ENCODE assay signal across 1 cellular context in the genomic region with DNA sequence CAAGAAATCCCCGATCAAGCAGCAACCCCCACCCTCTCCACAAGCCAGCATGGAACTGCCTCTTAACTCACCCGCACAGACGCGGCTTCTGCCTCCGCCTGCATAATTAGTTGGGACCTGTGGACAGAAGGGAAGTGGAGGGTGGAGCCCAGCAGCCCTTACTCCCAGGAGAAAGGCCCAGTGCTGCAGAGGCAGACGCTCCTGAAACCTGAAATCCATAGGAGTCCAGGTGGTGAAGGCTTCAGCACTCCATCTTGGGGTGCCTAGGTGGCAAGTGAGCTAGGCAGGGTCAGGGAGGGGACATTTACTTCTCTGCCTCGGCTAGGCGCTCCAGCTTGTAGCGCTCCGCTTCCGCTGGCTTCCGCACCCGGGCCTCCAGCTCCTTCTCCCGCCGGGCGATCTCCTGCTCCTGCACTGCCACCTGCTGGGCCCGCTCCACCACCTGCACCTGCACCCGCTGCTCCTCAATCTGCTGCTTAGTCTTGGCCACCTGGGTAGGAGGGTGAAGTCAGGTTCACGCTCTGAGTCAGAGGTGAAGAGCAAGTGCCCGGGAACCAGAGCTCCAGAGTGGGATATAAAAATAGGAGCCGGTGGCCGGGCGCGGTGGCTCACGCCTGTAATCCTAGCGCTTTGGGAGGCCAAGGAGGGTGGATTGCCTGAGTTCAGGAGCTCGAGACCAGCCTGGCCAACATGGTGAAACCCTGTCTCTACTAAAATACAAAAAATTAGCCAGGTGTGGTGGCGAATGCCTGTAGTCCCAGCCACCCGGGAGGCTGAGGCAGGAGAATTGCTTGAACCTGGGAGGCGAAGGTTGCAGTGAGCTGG.
TF ChIP-seq lines count a peak whose summit lies in the region.

No MANE protein-coding gene starts in this region.

TF ChIP-seq in GM12878, 131 proteins besides CTCF, POLR2A, EP300 and RAD21 (continued from another document and continues in another):
- TF ChIP-seq CHD2 (IDR thresholded peaks at IDR 0.05; ENCODE audit: borderline replicate concordance, low read depth, low read length): 0 out of 2 replicates have a peak, but pooled peaks have one; percentile 7
- TF ChIP-seq RAD51 (IDR thresholded peaks at IDR 0.05): no peak
- no peak for TF ChIP-seq TAF1 (IDR thresholded peaks at IDR 0.05; ENCODE audit: borderline replicate concordance, low read depth, low read length)
- TF ChIP-seq BHLHE40 (IDR thresholded peaks at IDR 0.05; ENCODE audit: borderline replicate concordance in 1 of 2, low read depth in 2 of 2, low read length in 1 of 2): peak in 1 of 2 experiments; percentile 52; a peak in 2 of 4 replicates
- no peak for TF ChIP-seq ZNF217 (IDR thresholded peaks at IDR 0.05)
- TF ChIP-seq TCF3 (IDR thresholded peaks at IDR 0.05; ENCODE audit: borderline replicate concordance, insufficient read depth, low read depth, low read length): peak; percentile 95
- no peak; the same call in 1 of the 2 replicates for TF ChIP-seq SPI1 (IDR thresholded peaks at IDR 0.05; ENCODE audit: borderline replicate concordance, insufficient read depth, low read depth, low read length)
- peak; percentile 31; the same call in 1 of the 2 replicates for TF ChIP-seq JUNB (IDR thresholded peaks at IDR 0.05)
- TF ChIP-seq RELA (IDR thresholded peaks at IDR 0.05; ENCODE audit: borderline replicate concordance, partially characterized antibody): no peak
- TF ChIP-seq, protein P1, sequence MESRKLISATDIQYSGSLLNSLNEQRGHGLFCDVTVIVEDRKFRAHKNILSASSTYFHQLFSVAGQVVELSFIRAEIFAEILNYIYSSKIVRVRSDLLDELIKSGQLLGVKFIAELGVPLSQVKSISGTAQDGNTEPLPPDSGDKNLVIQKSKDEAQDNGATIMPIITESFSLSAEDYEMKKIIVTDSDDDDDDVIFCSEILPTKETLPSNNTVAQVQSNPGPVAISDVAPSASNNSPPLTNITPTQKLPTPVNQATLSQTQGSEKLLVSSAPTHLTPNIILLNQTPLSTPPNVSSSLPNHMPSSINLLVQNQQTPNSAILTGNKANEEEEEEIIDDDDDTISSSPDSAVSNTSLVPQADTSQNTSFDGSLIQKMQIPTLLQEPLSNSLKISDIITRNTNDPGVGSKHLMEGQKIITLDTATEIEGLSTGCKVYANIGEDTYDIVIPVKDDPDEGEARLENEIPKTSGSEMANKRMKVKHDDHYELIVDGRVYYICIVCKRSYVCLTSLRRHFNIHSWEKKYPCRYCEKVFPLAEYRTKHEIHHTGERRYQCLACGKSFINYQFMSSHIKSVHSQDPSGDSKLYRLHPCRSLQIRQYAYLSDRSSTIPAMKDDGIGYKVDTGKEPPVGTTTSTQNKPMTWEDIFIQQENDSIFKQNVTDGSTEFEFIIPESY (IDR thresholded peaks at IDR 0.05): no peak
- TF ChIP-seq ASH2L (IDR thresholded peaks at IDR 0.05; ENCODE audit: borderline replicate concordance, low read depth): no peak
- TF ChIP-seq ZNF274 (IDR thresholded peaks at IDR 0.05; ENCODE audit: insufficient read depth, insufficient read length): no peak
- no peak; the same call in 1 of the 2 replicates for TF ChIP-seq NR2F1 (conservative IDR thresholded peaks at IDR 0.05)
- no peak for TF ChIP-seq NFYA (IDR thresholded peaks at IDR 0.05; ENCODE audit: borderline replicate concordance, low read depth, low read length)
- TF ChIP-seq CBFB (IDR thresholded peaks at IDR 0.05; ENCODE audit: low read depth): no peak
- no peak for TF ChIP-seq WRNIP1 (IDR thresholded peaks at IDR 0.05; ENCODE audit: borderline replicate concordance, low read depth, low read length)
- TF ChIP-seq RB1 (IDR thresholded peaks at IDR 0.05; ENCODE audit: borderline replicate concordance): peak; percentile 84; the same call in 1 of the 2 replicates
- no peak for TF ChIP-seq HSF1 (IDR thresholded peaks at IDR 0.05; ENCODE audit: low read depth, low read length)
- TF ChIP-seq BCL11A (IDR thresholded peaks at IDR 0.05; ENCODE audit: low read depth, low read length): no peak
- TF ChIP-seq SMAD1 (IDR thresholded peaks at IDR 0.05; ENCODE audit: low read depth, partially characterized antibody): no peak
- no peak for TF ChIP-seq RUNX3 (IDR thresholded peaks at IDR 0.05; ENCODE audit: low read length)
- TF ChIP-seq TCF12 (IDR thresholded peaks at IDR 0.05; ENCODE audit: low read depth, low read length): peak; percentile 93
- no peak for TF ChIP-seq SIX5 (IDR thresholded peaks at IDR 0.05; ENCODE audit: low read depth, low read length, severe bottlenecking)
- TF ChIP-seq, protein P2, sequence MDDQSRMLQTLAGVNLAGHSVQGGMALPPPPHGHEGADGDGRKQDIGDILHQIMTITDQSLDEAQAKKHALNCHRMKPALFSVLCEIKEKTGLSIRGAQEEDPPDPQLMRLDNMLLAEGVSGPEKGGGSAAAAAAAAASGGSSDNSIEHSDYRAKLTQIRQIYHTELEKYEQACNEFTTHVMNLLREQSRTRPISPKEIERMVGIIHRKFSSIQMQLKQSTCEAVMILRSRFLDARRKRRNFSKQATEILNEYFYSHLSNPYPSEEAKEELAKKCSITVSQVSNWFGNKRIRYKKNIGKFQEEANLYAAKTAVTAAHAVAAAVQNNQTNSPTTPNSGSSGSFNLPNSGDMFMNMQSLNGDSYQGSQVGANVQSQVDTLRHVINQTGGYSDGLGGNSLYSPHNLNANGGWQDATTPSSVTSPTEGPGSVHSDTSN (IDR thresholded peaks at IDR 0.05; ENCODE audit: insufficient replicate concordance, low read depth, low read length): no peak
- TF ChIP-seq TARDBP (IDR thresholded peaks at IDR 0.05; ENCODE audit: borderline replicate concordance): no peak
- peak; percentile 26; the same call in 1 of the 2 replicates for TF ChIP-seq POLR2AphosphoS5 (IDR thresholded peaks at IDR 0.05; ENCODE audit: low read length)
- TF ChIP-seq ATF3 (IDR thresholded peaks at IDR 0.05; ENCODE audit: borderline replicate concordance, extremely low read depth, low read depth, low read length): no peak
- TF ChIP-seq FOXM1 (IDR thresholded peaks at IDR 0.05; ENCODE audit: low read depth, low read length): no peak
- TF ChIP-seq ZNF207 (IDR thresholded peaks at IDR 0.05; ENCODE audit: borderline replicate concordance): no peak
- TF ChIP-seq, protein P3, sequence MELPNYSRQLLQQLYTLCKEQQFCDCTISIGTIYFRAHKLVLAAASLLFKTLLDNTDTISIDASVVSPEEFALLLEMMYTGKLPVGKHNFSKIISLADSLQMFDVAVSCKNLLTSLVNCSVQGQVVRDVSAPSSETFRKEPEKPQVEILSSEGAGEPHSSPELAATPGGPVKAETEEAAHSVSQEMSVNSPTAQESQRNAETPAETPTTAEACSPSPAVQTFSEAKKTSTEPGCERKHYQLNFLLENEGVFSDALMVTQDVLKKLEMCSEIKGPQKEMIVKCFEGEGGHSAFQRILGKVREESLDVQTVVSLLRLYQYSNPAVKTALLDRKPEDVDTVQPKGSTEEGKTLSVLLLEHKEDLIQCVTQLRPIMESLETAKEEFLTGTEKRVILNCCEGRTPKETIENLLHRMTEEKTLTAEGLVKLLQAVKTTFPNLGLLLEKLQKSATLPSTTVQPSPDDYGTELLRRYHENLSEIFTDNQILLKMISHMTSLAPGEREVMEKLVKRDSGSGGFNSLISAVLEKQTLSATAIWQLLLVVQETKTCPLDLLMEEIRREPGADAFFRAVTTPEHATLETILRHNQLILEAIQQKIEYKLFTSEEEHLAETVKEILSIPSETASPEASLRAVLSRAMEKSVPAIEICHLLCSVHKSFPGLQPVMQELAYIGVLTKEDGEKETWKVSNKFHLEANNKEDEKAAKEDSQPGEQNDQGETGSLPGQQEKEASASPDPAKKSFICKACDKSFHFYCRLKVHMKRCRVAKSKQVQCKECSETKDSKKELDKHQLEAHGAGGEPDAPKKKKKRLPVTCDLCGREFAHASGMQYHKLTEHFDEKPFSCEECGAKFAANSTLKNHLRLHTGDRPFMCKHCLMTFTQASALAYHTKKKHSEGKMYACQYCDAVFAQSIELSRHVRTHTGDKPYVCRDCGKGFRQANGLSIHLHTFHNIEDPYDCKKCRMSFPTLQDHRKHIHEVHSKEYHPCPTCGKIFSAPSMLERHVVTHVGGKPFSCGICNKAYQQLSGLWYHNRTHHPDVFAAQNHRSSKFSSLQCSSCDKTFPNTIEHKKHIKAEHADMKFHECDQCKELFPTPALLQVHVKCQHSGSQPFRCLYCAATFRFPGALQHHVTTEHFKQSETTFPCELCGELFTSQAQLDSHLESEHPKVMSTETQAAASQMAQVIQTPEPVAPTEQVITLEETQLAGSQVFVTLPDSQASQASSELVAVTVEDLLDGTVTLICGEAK (IDR thresholded peaks at IDR 0.05; ENCODE audit: borderline replicate concordance): no peak
- TF ChIP-seq GATAD2B (conservative IDR thresholded peaks at IDR 0.05; ENCODE audit: low read depth): 0 out of 2 replicates have a peak, but pooled peaks have one; percentile 13
- TF ChIP-seq EGR1 (IDR thresholded peaks at IDR 0.05; ENCODE audit: borderline replicate concordance in 1 of 2, low read depth in 2 of 2, low read length in 2 of 2): no peak
- TF ChIP-seq HDGF (IDR thresholded peaks at IDR 0.05): no peak; the same call in 1 of the 2 replicates
- TF ChIP-seq, protein P4, sequence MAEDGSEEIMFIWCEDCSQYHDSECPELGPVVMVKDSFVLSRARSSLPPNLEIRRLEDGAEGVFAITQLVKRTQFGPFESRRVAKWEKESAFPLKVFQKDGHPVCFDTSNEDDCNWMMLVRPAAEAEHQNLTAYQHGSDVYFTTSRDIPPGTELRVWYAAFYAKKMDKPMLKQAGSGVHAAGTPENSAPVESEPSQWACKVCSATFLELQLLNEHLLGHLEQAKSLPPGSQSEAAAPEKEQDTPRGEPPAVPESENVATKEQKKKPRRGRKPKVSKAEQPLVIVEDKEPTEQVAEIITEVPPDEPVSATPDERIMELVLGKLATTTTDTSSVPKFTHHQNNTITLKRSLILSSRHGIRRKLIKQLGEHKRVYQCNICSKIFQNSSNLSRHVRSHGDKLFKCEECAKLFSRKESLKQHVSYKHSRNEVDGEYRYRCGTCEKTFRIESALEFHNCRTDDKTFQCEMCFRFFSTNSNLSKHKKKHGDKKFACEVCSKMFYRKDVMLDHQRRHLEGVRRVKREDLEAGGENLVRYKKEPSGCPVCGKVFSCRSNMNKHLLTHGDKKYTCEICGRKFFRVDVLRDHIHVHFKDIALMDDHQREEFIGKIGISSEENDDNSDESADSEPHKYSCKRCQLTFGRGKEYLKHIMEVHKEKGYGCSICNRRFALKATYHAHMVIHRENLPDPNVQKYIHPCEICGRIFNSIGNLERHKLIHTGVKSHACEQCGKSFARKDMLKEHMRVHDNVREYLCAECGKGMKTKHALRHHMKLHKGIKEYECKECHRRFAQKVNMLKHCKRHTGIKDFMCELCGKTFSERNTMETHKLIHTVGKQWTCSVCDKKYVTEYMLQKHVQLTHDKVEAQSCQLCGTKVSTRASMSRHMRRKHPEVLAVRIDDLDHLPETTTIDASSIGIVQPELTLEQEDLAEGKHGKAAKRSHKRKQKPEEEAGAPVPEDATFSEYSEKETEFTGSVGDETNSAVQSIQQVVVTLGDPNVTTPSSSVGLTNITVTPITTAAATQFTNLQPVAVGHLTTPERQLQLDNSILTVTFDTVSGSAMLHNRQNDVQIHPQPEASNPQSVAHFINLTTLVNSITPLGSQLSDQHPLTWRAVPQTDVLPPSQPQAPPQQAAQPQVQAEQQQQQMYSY (CRISPR knock-in tag; IDR thresholded peaks at IDR 0.05): no peak
- TF ChIP-seq, protein P5, sequence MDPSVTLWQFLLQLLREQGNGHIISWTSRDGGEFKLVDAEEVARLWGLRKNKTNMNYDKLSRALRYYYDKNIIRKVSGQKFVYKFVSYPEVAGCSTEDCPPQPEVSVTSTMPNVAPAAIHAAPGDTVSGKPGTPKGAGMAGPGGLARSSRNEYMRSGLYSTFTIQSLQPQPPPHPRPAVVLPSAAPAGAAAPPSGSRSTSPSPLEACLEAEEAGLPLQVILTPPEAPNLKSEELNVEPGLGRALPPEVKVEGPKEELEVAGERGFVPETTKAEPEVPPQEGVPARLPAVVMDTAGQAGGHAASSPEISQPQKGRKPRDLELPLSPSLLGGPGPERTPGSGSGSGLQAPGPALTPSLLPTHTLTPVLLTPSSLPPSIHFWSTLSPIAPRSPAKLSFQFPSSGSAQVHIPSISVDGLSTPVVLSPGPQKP (IDR thresholded peaks at IDR 0.05; ENCODE audit: low read depth, low read length): no peak
- no peak for TF ChIP-seq IRF3 (IDR thresholded peaks at IDR 0.05)
- TF ChIP-seq ZNF384 (IDR thresholded peaks at IDR 0.05; ENCODE audit: borderline replicate concordance, low read depth, low read length): no peak
- no peak for TF ChIP-seq MYB (IDR thresholded peaks at IDR 0.05; ENCODE audit: borderline replicate concordance, low read depth, low read length)
- TF ChIP-seq EZH2 (IDR thresholded peaks at IDR 0.05; ENCODE audit: borderline replicate concordance, control insufficient read depth, low read depth, low read length): no peak
- TF ChIP-seq HCFC1 (IDR thresholded peaks at IDR 0.05; ENCODE audit: low read length): no peak
- TF ChIP-seq CREB1 (IDR thresholded peaks at IDR 0.05; ENCODE audit: low read depth): no peak
